8 cellular contexts compared by ENCODE assay signal in the genomic region with DNA sequence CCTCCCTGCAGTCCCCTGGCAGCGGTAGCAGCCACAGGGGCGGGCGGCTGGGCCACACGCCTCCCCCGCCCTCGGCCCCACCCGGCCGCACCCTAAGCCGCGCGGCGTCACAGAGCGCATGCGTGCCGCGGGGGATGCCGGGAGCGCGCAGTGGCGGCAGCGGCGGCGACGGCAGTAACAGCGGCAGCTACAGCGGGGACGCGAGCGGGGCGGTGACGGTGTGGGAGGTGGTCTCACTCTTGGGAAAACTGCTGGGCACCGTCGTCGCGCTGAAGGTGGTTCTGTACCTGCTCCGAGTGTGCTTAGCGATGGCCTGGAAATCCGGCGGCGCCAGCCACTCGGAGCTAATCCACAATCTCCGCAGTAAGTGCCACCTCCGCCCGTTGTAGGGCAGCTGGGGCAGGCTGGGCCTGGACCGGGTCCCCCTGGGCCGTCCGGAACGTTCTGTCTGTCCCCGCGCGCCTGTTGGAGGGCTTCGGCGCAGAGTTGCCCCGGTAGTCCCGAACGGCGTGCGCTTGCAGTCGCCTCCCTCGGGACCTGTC. TPM values are rescaled to one million over a fixed set of nuclear protein-coding genes. Genes with fewer than 3 reads are reported as not detected.
DNase-seq lines count a peak whose midpoint lies in the region; ATAC-seq lines count a peak whose summit lies in the region.

A gene (plus strand): TSS at position 148 of the 542 bp plus-strand sequence. CDS start 161 bp downstream, at position 309.

- peak within 1 kb of the TSS; percentile 83 for H3K27ac ChIP-seq in effector memory CD4-positive, alpha-beta T cell (ENCODE audit: insufficient read depth, low read length, poor library complexity, severe bottlenecking)

- no peaks in the 10 kb centered on the region for H3K27me3 ChIP-seq in effector memory CD4-positive, alpha-beta T cell (replicated peaks; ENCODE audit: control insufficient read depth, insufficient read depth, low read length, poor library complexity, severe bottlenecking)

- DNase-seq in CMK (ENCODE audit: low read depth): peak; percentile 79
- DNase-seq in HPDE6-E6E7 (ENCODE audit: extremely low spot score): peak; percentile 81
- DNase-seq in NK-92 (lab: John Stamatoyannopoulos, UW; ENCODE audit: unreplicated experiment): peak; percentile 43
- peak; percentile 84 to 87 (median 85) for DNase-seq in effector memory CD4-positive, alpha-beta T cell
- DNase-seq in memory B cell (ENCODE audit: low spot score in 2 of 2): peak; percentile 90 to 92
- peak; percentile 72 for DNase-seq in stimulated activated CD8-positive, alpha-beta memory T cell treated with anti-CD3 and anti-CD28 coated beads, Interleukin-12 subunit alpha, Interleukin-12 subunit beta, amount 100 ng/mL, for 24 hours (ENCODE audit: extremely low read depth)

- no peaks in the 10 kb centered on the region for H3K9me3 Mint-ChIP-seq in memory B cell

- no peaks in the 10 kb centered on the region for H3K36me3 ChIP-seq in effector memory CD4-positive, alpha-beta T cell (ENCODE audit: control insufficient read depth, insufficient read depth, low read length)

- CTCF ChIA-PET in activated CD8-positive, alpha-beta memory T cell treated with anti-CD3 and anti-CD28 coated beads for 36 hours (lab: Charles Lee): no interaction called here

- H3K27ac Mint-ChIP-seq in memory B cell: peak within 1 kb of the TSS; percentile 73

- peak within 1 kb of the TSS; percentile 88 for H3K4me3 Mint-ChIP-seq in memory B cell

- ATAC-seq in GM19467 (IDR thresholded peaks at IDR 0.05; ENCODE audit: unreplicated experiment) (peak; percentile 86), memory B cell (ENCODE audit: low read depth) (peak; percentile 84)

- peak within 1 kb of the TSS; percentile 96 for H3K4me3 ChIP-seq in effector memory CD4-positive, alpha-beta T cell (ENCODE audit: insufficient read depth, low read depth, low read length, poor library complexity, severe bottlenecking)

- peaks cover 15% of the 10 kb centered on the region for H3K4me1 Mint-ChIP-seq in memory B cell

- H3K27me3 Mint-ChIP-seq in memory B cell: no peaks in the 10 kb centered on the region

- POLR2A ChIA-PET in activated CD8-positive, alpha-beta memory T cell treated with anti-CD3 and anti-CD28 coated beads for 36 hours (lab: Charles Lee): interaction anchor here (1.3 to 1.7 kb wide), 2 partner anchors 32 to 184 kb away, joined by 3 to 7 read pairs; a partner anchor contains a TSS

- peaks cover 24% of the 10 kb centered on the region for H3K4me1 ChIP-seq in effector memory CD4-positive, alpha-beta T cell (ENCODE audit: control insufficient read depth, insufficient read depth, low read length, poor library complexity, severe bottlenecking)

- H3K9me3 ChIP-seq in effector memory CD4-positive, alpha-beta T cell (ENCODE audit: control insufficient read depth, low read length): no peaks in the 10 kb centered on the region

- H3K36me3 Mint-ChIP-seq in memory B cell: no peaks in the 10 kb centered on the region

RNA-seq across cellular contexts. Expression of the gene that starts here (rescaled TPM):
- 10 to 100 TPM; 96.2 to 96.7 TPM for total RNA-seq in activated CD8-positive, alpha-beta memory T cell treated with anti-CD3 and anti-CD28 coated beads for 36 hours

Comparison
In these comparisons a context has a peak if more than half of its experiments do, and no peak if none do; other contexts are left out.
1. Peak in every context shown above with its lines: DNase-seq, ATAC-seq, H3K4me3 ChIP-seq and H3K27ac ChIP-seq.